ENCODE assay signal across 21 cellular contexts in the genomic region with DNA sequence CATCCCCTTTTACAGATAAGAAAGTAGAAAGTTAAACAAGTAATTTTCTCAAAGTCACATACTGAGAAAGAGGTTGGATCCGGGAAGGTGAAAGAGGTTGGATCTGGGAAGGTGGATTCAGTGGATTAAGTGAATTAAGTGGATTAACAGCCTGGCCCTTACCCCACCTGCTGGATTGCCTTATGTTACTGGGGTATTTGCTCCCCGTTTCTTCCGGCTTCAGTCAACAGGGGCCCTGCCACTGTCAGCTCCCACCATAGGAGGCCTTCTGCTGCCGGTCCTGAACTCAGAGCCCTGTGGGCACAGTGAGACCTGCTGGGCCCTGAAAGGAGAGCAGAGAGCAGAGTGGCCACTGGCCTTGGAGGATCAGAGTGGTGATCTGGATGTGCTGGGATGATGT.
"Had no signal": no experiment of that assay in that cellular context is flagged by ENCODE, and none has a peak within 500 bp of the region (broad histone marks: within the 10 kb centered on the region; RNA-seq: fewer than 3 reads in every experiment).

No MANE protein-coding gene starts in this region.

- FAIRE-seq: frontal cortex, islet of Langerhans had no signal

- ATAC-seq: esophagus mucosa; heart left ventricle; left lobe of liver; right lobe of liver; stimulated activated effector memory CD8-positive, alpha-beta T cell treated with anti-CD3 and anti-CD28 coated beads, Interleukin-12 subunit alpha, Interleukin-12 subunit beta, amount 100 ng/mL, for 72 hours; upper lobe of right lung had no signal

- H3K27ac ChIP-seq: colonic mucosa, parathyroid adenoma, prostate gland, right lobe of liver, testis, tibial nerve, upper lobe of right lung had no signal

- H3K27me3 ChIP-seq: colonic mucosa, heart left ventricle, right lobe of liver, testis, tibial nerve, upper lobe of right lung had no signal

- H3K36me3 ChIP-seq: colonic mucosa, heart left ventricle, prostate gland, right lobe of liver, tibial nerve, upper lobe of right lung had no signal

- H3K4me1 ChIP-seq: colonic mucosa, parathyroid adenoma, prostate gland, right lobe of liver had no signal

- H3K9me3 ChIP-seq: colonic mucosa, heart left ventricle, prostate gland, right lobe of liver, testis, tibial nerve, upper lobe of right lung had no signal

- H3K4me3 ChIP-seq: colonic mucosa, heart left ventricle, prostate gland, right lobe of liver, testis, tibial nerve, upper lobe of right lung had no signal

- DNase-seq: colonic mucosa; effector CD4-positive, alpha-beta T cell; heart left ventricle; hypothalamus; kidney glomerular epithelial cell; midbrain; naive B cell; occipital lobe; right lobe of liver; stimulated activated CD4-positive, alpha-beta T cell treated with anti-CD3 and anti-CD28 coated beads, Interleukin-4, amount 100 ng/mL, for 1 hour; stimulated activated CD8-positive, alpha-beta memory T cell treated with anti-CD3 and anti-CD28 coated beads, Interleukin-4, amount 100 ng/mL, for 48 hours; testis; upper lobe of right lung had no signal
